ENCODE assay signal across 24 cellular contexts in genomic region chr3:189331002-189331418, GRCh38.
A peak's percentile ranks its signal among the peaks of the same experiment; 100 is the strongest.
DNase-seq lines count a peak whose midpoint lies in the region; ATAC-seq and TF ChIP-seq lines count a peak whose summit lies in the region.
"Had no signal": no experiment of that assay in that cellular context is flagged by ENCODE, and none has a peak within 500 bp of the region (broad histone marks: within the 10 kb centered on the region; RNA-seq: fewer than 3 reads in every experiment).

No MANE protein-coding gene starts in this region.

- H3K4me3 Mint-ChIP-seq in T-helper 17 cell: peak overlapping the region; percentile 55
- H3K4me3 Mint-ChIP-seq in activated naive CD8-positive, alpha-beta T cell treated with anti-CD3 and anti-CD28 coated beads, Interleukin-2, amount 50 U/mL, for 24 hours: peak overlapping the region; percentile 6
- peak overlapping the region; percentile 11 to 48 for H3K4me3 Mint-ChIP-seq in stimulated activated naive CD8-positive, alpha-beta T cell treated with anti-CD3 and anti-CD28 coated beads, Interleukin-15, amount 100 ng/mL, for 72 hours
- H3K4me3 Mint-ChIP-seq: activated B cell treated with CpG ODN at 0.5 μM for 24 hours had no signal

- H3K9me3 ChIP-seq in T-helper 17 cell (ENCODE audit: control insufficient read depth, low read length, poor library complexity, severe bottlenecking): no peaks in the 10 kb centered on the region

- TF ChIP-seq POLR2A in erythroblast (IDR thresholded peaks at IDR 0.05; ENCODE audit: low read length): no peak

- H3K4me1 Mint-ChIP-seq in T-helper 17 cell: peaks cover 27% of the 10 kb centered on the region
- peaks cover 62% of the 10 kb centered on the region for H3K4me1 Mint-ChIP-seq in activated naive CD8-positive, alpha-beta T cell treated with anti-CD3 and anti-CD28 coated beads, Interleukin-2, amount 50 U/mL, for 24 hours
- peaks cover 41% of the 10 kb centered on the region for H3K4me1 Mint-ChIP-seq in stimulated activated naive CD8-positive, alpha-beta T cell treated with anti-CD3 and anti-CD28 coated beads, Interleukin-15, amount 100 ng/mL, for 72 hours
- H3K4me1 Mint-ChIP-seq: activated B cell treated with CpG ODN at 0.5 μM for 24 hours had no signal

- H3K9me3 Mint-ChIP-seq in activated naive CD8-positive, alpha-beta T cell treated with anti-CD3 and anti-CD28 coated beads, Interleukin-2, amount 50 U/mL, for 24 hours: no peaks in the 10 kb centered on the region
- peaks cover 6 to 9% of the 10 kb centered on the region in 2 donors for H3K9me3 Mint-ChIP-seq in stimulated activated naive CD8-positive, alpha-beta T cell treated with anti-CD3 and anti-CD28 coated beads, Interleukin-15, amount 100 ng/mL, for 72 hours
- H3K9me3 Mint-ChIP-seq: activated B cell treated with CpG ODN at 0.5 μM for 24 hours had no signal

- ATAC-seq in T-helper 17 cell: peak; percentile 75
- ATAC-seq in activated naive CD8-positive, alpha-beta T cell treated with anti-CD3 and anti-CD28 coated beads, Interleukin-2, amount 50 U/mL, for 24 hours: peak; percentile 85
- peak; percentile 87 for ATAC-seq in stimulated activated naive CD8-positive, alpha-beta T cell treated with anti-CD3 and anti-CD28 coated beads, Interleukin-15, amount 100 ng/mL, for 72 hours

- no peaks in the 10 kb centered on the region for H3K36me3 Mint-ChIP-seq in T-helper 17 cell (ENCODE audit: low read depth)
- H3K36me3 Mint-ChIP-seq in activated naive CD8-positive, alpha-beta T cell treated with anti-CD3 and anti-CD28 coated beads, Interleukin-2, amount 50 U/mL, for 24 hours (ENCODE audit: low read depth): peaks cover 3% of the 10 kb centered on the region

- no peaks in the 10 kb centered on the region for H3K27me3 Mint-ChIP-seq in T-helper 17 cell
- no peaks in the 10 kb centered on the region for H3K27me3 Mint-ChIP-seq in activated naive CD8-positive, alpha-beta T cell treated with anti-CD3 and anti-CD28 coated beads, Interleukin-2, amount 50 U/mL, for 24 hours
- H3K27me3 Mint-ChIP-seq in stimulated activated naive CD8-positive, alpha-beta T cell treated with anti-CD3 and anti-CD28 coated beads, Interleukin-15, amount 100 ng/mL, for 72 hours: no peaks in the 10 kb centered on the region

- DNase-seq in stimulated activated CD4-positive, alpha-beta T cell treated with anti-CD3 and anti-CD28 coated beads, Interleukin-4, amount 100 ng/mL, for 24 hours: peak; percentile 14
- no peak for DNase-seq in stimulated activated CD4-positive, alpha-beta T cell treated with anti-CD3 and anti-CD28 coated beads, Interleukin-2, amount 100 ng/mL, for 24 hours
- DNase-seq in T-helper 17 cell: no peak
- DNase-seq in activated naive CD8-positive, alpha-beta T cell treated with anti-CD3 and anti-CD28 coated beads, Interleukin-2, amount 50 U/mL, for 24 hours: no peak
- peak in 1 of 2 donors; percentile 37 for DNase-seq in stimulated activated naive CD8-positive, alpha-beta T cell treated with anti-CD3 and anti-CD28 coated beads, Interleukin-15, amount 100 ng/mL, for 72 hours
- DNase-seq in erythroblast (lab: John Stamatoyannopoulos, UW): no peak
- no peak for DNase-seq in iPS-NIHi11 (ENCODE audit: low spot score)
- no peak for DNase-seq in NCI-H1694 treated with DMSO at 0.1 percent for 48 hours (lab: John Stamatoyannopoulos, UW)
- DNase-seq: activated B cell treated with CpG ODN at 0.5 μM for 24 hours, amniotic stem cell, caudate nucleus, DMS79 treated with DMSO at 0.1 percent for 48 hours, dorsolateral prefrontal cortex, foreskin melanocyte, HCEC 1CT, Kasumi-1, kidney, mammary epithelial cell, NCI-H1092 treated with DMSO at 0.1 percent for 48 hours, NCI-H2081 treated with DMSO at 0.1 percent for 48 hours, NCI-H446 treated with DMSO at 0.1 percent for 48 hours, occipital lobe, retina, T-helper 9 cell had no signal

- H3K27ac Mint-ChIP-seq in T-helper 17 cell: peak overlapping the region; percentile 90
- H3K27ac Mint-ChIP-seq in activated naive CD8-positive, alpha-beta T cell treated with anti-CD3 and anti-CD28 coated beads, Interleukin-2, amount 50 U/mL, for 24 hours: peak overlapping the region; percentile 55
- H3K27ac Mint-ChIP-seq in stimulated activated naive CD8-positive, alpha-beta T cell treated with anti-CD3 and anti-CD28 coated beads, Interleukin-15, amount 100 ng/mL, for 72 hours: peak overlapping the region in 1 of 2 donors; percentile 5
- H3K27ac Mint-ChIP-seq: activated B cell treated with CpG ODN at 0.5 μM for 24 hours had no signal
